ENCODE assay signal across 8 cellular contexts in genomic region chr6:128731249-128732165, GRCh38.
DNase-seq lines count a peak whose midpoint lies in the region; ATAC-seq and TF ChIP-seq lines count a peak whose summit lies in the region.

No MANE protein-coding gene starts in this region.

- no peak overlapping the region for H3K4ac ChIP-seq in neuronal stem cell (ENCODE audit: low read length)

- DNase-seq in GM03348 (ENCODE audit: low spot score) (peak; percentile 61), NCI-H82 (lab: John Stamatoyannopoulos, UW) (peak; percentile 63), epithelial cell of proximal tubule (ENCODE audit: low read depth) (no peak), neuronal stem cell (ENCODE audit: low spot score) (peak; percentile 37)
- no peak for DNase-seq in effector memory CD4-positive, alpha-beta T cell
- DNase-seq in activated CD4-positive, CD25-positive, alpha-beta regulatory T cell treated with anti-CD3 and anti-CD28 coated beads, Interleukin-2, amount 50 U/mL, for 72 hours, result no peak

- H3K27ac ChIP-seq in neuronal stem cell (replicated peaks; ENCODE audit: low read length), result no peak overlapping the region
- H3K27ac ChIP-seq in effector memory CD4-positive, alpha-beta T cell (ENCODE audit: insufficient read depth, low read length, poor library complexity, severe bottlenecking), result no peak overlapping the region

- ATAC-seq in HG02938 (IDR thresholded peaks at IDR 0.05; ENCODE audit: unreplicated experiment), result peak; percentile 74
- ATAC-seq in GM18858 (IDR thresholded peaks at IDR 0.05; ENCODE audit: unreplicated experiment), result no peak

- peak; percentile 85 for TF ChIP-seq CTCF in epithelial cell of proximal tubule (conservative IDR thresholded peaks at IDR 0.05; ENCODE audit: low read depth, low read length)

- H2BK15ac ChIP-seq in neuronal stem cell (ENCODE audit: low read length), result no peak overlapping the region

- H4K8ac ChIP-seq in neuronal stem cell (ENCODE audit: low read depth, low read length), result no peak overlapping the region

- H2AK5ac ChIP-seq in neuronal stem cell (ENCODE audit: low read depth, low read length), result no peak overlapping the region

- no peak overlapping the region for H3K14ac ChIP-seq in neuronal stem cell (ENCODE audit: low read length)

- WGBS in neuronal stem cell (ENCODE audit: extremely low coverage in 2 of 2, insufficient read length in 2 of 2, insufficient replicate concordance in 1 of 2), 2 donors, result no CpG with 5 or more reads among the region's 2 CpGs

- H3K4me3 ChIP-seq in epithelial cell of proximal tubule (ENCODE audit: low read depth, low read length) (no peak overlapping the region), neuronal stem cell (ENCODE audit: low read length in 2 of 2) (no peak overlapping the region)
- H3K4me3 ChIP-seq in effector memory CD4-positive, alpha-beta T cell (ENCODE audit: insufficient read depth, low read depth, low read length, poor library complexity, severe bottlenecking), result no peak overlapping the region

- H3K18ac ChIP-seq in neuronal stem cell (ENCODE audit: low read length), result no peak overlapping the region

- no peak overlapping the region for H2BK12ac ChIP-seq in neuronal stem cell (ENCODE audit: low read length)

- no peaks in the 10 kb centered on the region for H3K79me1 ChIP-seq in neuronal stem cell (ENCODE audit: low read depth, low read length)

- H3K4me1 ChIP-seq in neuronal stem cell (ENCODE audit: control insufficient read depth in 2 of 2, insufficient read depth in 1 of 2, low read depth in 1 of 2, low read length in 2 of 2), result no peaks in the 10 kb centered on the region
- no peaks in the 10 kb centered on the region for H3K4me1 ChIP-seq in effector memory CD4-positive, alpha-beta T cell (ENCODE audit: control insufficient read depth, insufficient read depth, low read length, poor library complexity, severe bottlenecking)

- no peak overlapping the region for H2BK120ac ChIP-seq in neuronal stem cell (ENCODE audit: low read depth, low read length)

- no peak overlapping the region for H4K91ac ChIP-seq in neuronal stem cell (ENCODE audit: low read depth, low read length, poor library complexity)

- H3K9me3 ChIP-seq in neuronal stem cell (replicated peaks in 1 of 2; ENCODE audit: control insufficient read depth in 2 of 2, insufficient read depth in 1 of 2, low read depth in 1 of 2, low read length in 2 of 2), result no peaks in the 10 kb centered on the region
- H3K9me3 ChIP-seq in effector memory CD4-positive, alpha-beta T cell (ENCODE audit: control insufficient read depth, low read length), result no peaks in the 10 kb centered on the region

- H3K23ac ChIP-seq in neuronal stem cell (ENCODE audit: low read depth, low read length, poor library complexity), result no peak overlapping the region

- peak overlapping the region; percentile 58 for H2AFZ ChIP-seq in neuronal stem cell (ENCODE audit: low read length)

- H3K27me3 ChIP-seq in neuronal stem cell (ENCODE audit: control insufficient read depth in 3 of 3, insufficient read depth in 3 of 3, low read depth in 1 of 3, low read length in 3 of 3), result no peaks in the 10 kb centered on the region
- H3K27me3 ChIP-seq in effector memory CD4-positive, alpha-beta T cell (replicated peaks; ENCODE audit: control insufficient read depth, insufficient read depth, low read length, poor library complexity, severe bottlenecking), result no peaks in the 10 kb centered on the region

- no peak overlapping the region for H3K4me2 ChIP-seq in neuronal stem cell (ENCODE audit: insufficient read depth, low read length, poor library complexity, severe bottlenecking)

- H3K9ac ChIP-seq in neuronal stem cell (ENCODE audit: low read depth, low read length, poor library complexity), result no peak overlapping the region

- H3K36me3 ChIP-seq in neuronal stem cell (replicated peaks in 1 of 2; ENCODE audit: control insufficient read depth in 2 of 2, insufficient read depth in 2 of 2, low read length in 2 of 2), result no peaks in the 10 kb centered on the region
- no peaks in the 10 kb centered on the region for H3K36me3 ChIP-seq in effector memory CD4-positive, alpha-beta T cell (ENCODE audit: control insufficient read depth, insufficient read depth, low read length)

- H2BK5ac ChIP-seq in neuronal stem cell (ENCODE audit: low read length), result no peak overlapping the region

Comparison
In these comparisons a context has a peak if more than half of its experiments do, and no peak if none do; other contexts are left out.
1. DNase-seq: peak in GM03348 (single experiment), NCI-H82 (single experiment) and neuronal stem cell (single experiment); none in epithelial cell of proximal tubule (single experiment), effector memory CD4-positive, alpha-beta T cell (0 of 3) and activated CD4-positive, CD25-positive, alpha-beta regulatory T cell treated with anti-CD3 and anti-CD28 coated beads, Interleukin-2, amount 50 U/mL, for 72 hours (single experiment).